In the genomic region with DNA sequence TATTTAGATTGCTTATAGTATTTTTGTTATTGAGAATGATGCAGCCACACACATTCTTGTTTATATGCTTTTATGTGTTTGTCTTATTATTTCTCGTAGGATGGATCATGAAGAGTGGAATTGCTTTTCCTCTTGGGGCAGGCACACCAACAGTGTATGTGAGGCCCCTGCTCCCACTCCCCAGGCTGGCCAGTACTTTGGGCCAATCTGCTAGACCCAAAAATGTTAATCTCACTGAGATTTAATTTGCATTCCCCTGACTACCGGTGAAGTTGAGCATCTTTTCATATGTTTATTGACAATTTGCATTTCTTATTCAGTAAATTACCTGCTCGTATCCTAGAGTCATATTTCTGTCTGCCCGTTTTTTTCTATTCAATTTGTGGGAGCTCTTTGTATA, we compare ENCODE assay signal across 8 cellular contexts. TPM values are rescaled to one million over a fixed set of nuclear protein-coding genes. Genes with fewer than 3 reads are reported as not detected.
"Had no signal": no experiment of that assay in that cellular context is flagged by ENCODE, and none has a peak within 500 bp of the region (broad histone marks: within the 10 kb centered on the region; RNA-seq: fewer than 3 reads in every experiment).

No MANE protein-coding gene starts in this region.

- DNase-seq: GOT3, H9, HCEC 1CT, KBM-7 had no signal

- ATAC-seq: HepG2 had no signal

- H3K27ac Mint-ChIP-seq: IgD-negative memory B cell had no signal

- H3K4me3 Mint-ChIP-seq: H9, IgD-negative memory B cell had no signal

- H3K27ac ChIP-seq: HL-60 had no signal

RNA-seq across cellular contexts. Expression of a gene that starts 4.7 kb away (rescaled TPM):
- total RNA-seq: HepG2, HT1080 had no signal
- polyA plus RNA-seq: HepG2, IgD-negative memory B cell had no signal
